Comparison of ENCODE assay signal across 25 cellular contexts in the genomic region with DNA sequence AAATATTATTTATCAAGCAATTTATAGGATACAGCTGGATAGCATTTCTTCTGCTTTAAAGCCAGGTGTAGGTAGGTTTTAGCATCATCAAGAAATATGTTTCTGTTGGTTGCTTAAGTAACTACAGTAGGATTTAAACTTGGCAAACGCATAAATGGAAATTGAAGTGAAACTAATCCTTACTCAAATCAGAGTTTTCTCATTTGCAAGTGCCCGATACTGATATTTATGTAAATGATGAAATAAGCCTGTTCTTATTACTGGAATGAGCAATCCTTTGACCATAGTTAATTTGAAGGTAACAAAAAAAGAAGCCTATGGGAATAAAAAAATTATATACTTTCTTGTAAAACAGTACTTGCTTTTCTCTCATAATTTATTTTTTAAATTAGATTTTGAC. TPM values are rescaled to one million over a fixed set of nuclear protein-coding genes. Genes with fewer than 3 reads are reported as not detected.
"Had no signal": no experiment of that assay in that cellular context is flagged by ENCODE, and none has a peak within 500 bp of the region (broad histone marks: within the 10 kb centered on the region; RNA-seq: fewer than 3 reads in every experiment).

No MANE protein-coding gene starts in this region.

- FAIRE-seq: bronchial epithelial cell had no signal

- DNase-seq: activated CD4-positive, alpha-beta memory T cell treated with anti-CD3 and anti-CD28 coated beads, Interleukin-2, amount 10 ng/mL, durations not matched to agents 7 days and 5 days; activated CD4-positive, alpha-beta T cell treated with anti-CD3 and anti-CD28 coated beads for 36 hours; activated CD4-positive, alpha-beta T cell treated with anti-CD3 and anti-CD28 coated beads, Interleukin-2, amount 50 U/mL, for 1 hour; activated CD8-positive, alpha-beta memory T cell treated with anti-CD3 and anti-CD28 coated beads, Interleukin-2, amount 50 U/mL, for 4 hours; activated gamma-delta T cell treated with Interleukin-2 at 50 U/mL for 16 hours; activated naive CD4-positive, alpha-beta T cell treated with anti-CD3 and anti-CD28 coated beads, Interleukin-2, amount 10 ng/mL, durations not matched to agents 7 days and 5 days; activated naive CD8-positive, alpha-beta T cell treated with anti-CD3 and anti-CD28 coated beads for 36 hours; activated T-cell treated with anti-CD3 and anti-CD28 coated beads, Interleukin-2, amount 50 U/mL, for 72 hours; aorta; central memory CD4-positive, alpha-beta T cell; cortex of kidney; MM.1S; NCI-H1105 treated with DMSO at 0.1 percent for 48 hours; NCI-H1436 treated with DMSO at 0.1 percent for 48 hours; NCI-H187; NCI-H2081; NCI-H510A treated with DMSO at 0.1 percent for 48 hours; PC-3; SHP77 treated with DMSO at 0.1 percent for 48 hours; T-cell; WERI-Rb-1 had no signal

- ATAC-seq: activated CD4-positive, alpha-beta T cell treated with anti-CD3 and anti-CD28 coated beads for 36 hours; activated T-cell treated with anti-CD3 and anti-CD28 coated beads, Interleukin-2, amount 50 U/mL, for 72 hours; PC-3; T-cell had no signal

- H3K36me3 ChIP-seq: WERI-Rb-1 had no signal

- H3K27ac ChIP-seq: WERI-Rb-1 had no signal

RNA-seq across cellular contexts. Expression of a gene that starts 25.7 kb away (rescaled TPM):
- total RNA-seq: activated CD4-positive, alpha-beta T cell treated with anti-CD3 and anti-CD28 coated beads for 36 hours; activated naive CD8-positive, alpha-beta T cell treated with anti-CD3 and anti-CD28 coated beads for 36 hours; activated T-cell treated with anti-CD3 and anti-CD28 coated beads, Interleukin-2, amount 50 U/mL, for 72 hours; activated T-helper 2 cell treated with anti-CD3 and anti-CD28 coated beads, Interferon-gamma antibody, Interleukin-2, Interleukin-4, amounts not matched to agents 10 μg/mL and 5 μg/mL and 100 μg/mL, durations not matched to agents 14 hours and 24 hours and 36 hours; PC-3; T-cell; T-helper 2 cell treated with Interferon-gamma antibody and Interleukin-4, amounts not matched to agents 100 ng/mL and 5 ng/mL, for 36 hours had no signal

RNA-seq across cellular contexts. Expression of a gene that starts 43.1 kb away (rescaled TPM):
- total RNA-seq: activated CD4-positive, alpha-beta memory T cell treated with anti-CD3 and anti-CD28 coated beads, Interleukin-2, amount 10 ng/mL, durations not matched to agents 7 days and 5 days; activated CD4-positive, alpha-beta T cell treated with anti-CD3 and anti-CD28 coated beads for 36 hours; activated naive CD8-positive, alpha-beta T cell treated with anti-CD3 and anti-CD28 coated beads for 36 hours; activated T-cell treated with anti-CD3 and anti-CD28 coated beads, Interleukin-2, amount 50 U/mL, for 72 hours; activated T-helper 2 cell treated with anti-CD3 and anti-CD28 coated beads, Interferon-gamma antibody, Interleukin-2, Interleukin-4, amounts not matched to agents 10 μg/mL and 5 μg/mL and 100 μg/mL, durations not matched to agents 14 hours and 24 hours and 36 hours; aorta; bronchial epithelial cell; chondrocyte; PC-3; T-cell; T-helper 2 cell treated with Interferon-gamma antibody and Interleukin-4, amounts not matched to agents 100 ng/mL and 5 ng/mL, for 36 hours had no signal
- polyA plus RNA-seq: aorta had no signal
